Comparison of ENCODE assay signal across 11 cellular contexts in genomic region chr3:125200731-125201139, GRCh38. TPM values are rescaled to one million over a fixed set of nuclear protein-coding genes. Genes with fewer than 3 reads are reported as not detected.
DNase-seq lines count a peak whose midpoint lies in the region; ATAC-seq, FAIRE-seq and TF ChIP-seq lines count a peak whose summit lies in the region.
"Had no signal": no experiment of that assay in that cellular context is flagged by ENCODE, and none has a peak within 500 bp of the region (broad histone marks: within the 10 kb centered on the region; RNA-seq: fewer than 3 reads in every experiment).

No MANE protein-coding gene starts in this region.

- H4K20me1 ChIP-seq in neural progenitor cell (ENCODE audit: low read depth), result no peaks in the 10 kb centered on the region

- no peaks in the 10 kb centered on the region for H3F3A ChIP-seq in neural progenitor cell (ENCODE audit: low read depth)

- TF ChIP-seq POLR2A in GM12892 (IDR thresholded peaks at IDR 0.05; ENCODE audit: low read depth, low read length) (0 out of 2 replicates have a peak, but pooled peaks have one; percentile 29), uterus (IDR thresholded peaks at IDR 0.05) (no peak)

- H3K27ac Mint-ChIP-seq in IgD-negative memory B cell, result peak overlapping the region in 1 of 3 donors; percentile 51
- no peak overlapping the region for H3K27ac Mint-ChIP-seq in neural progenitor cell
- H3K27ac Mint-ChIP-seq: brain had no signal

- H3K4me1 ChIP-seq in uterus (no peaks in the 10 kb centered on the region), neural progenitor cell (no peaks in the 10 kb centered on the region)
- H3K4me1 ChIP-seq: BE2C had no signal

- no peaks in the 10 kb centered on the region for H3K36me3 Mint-ChIP-seq in IgD-negative memory B cell
- H3K36me3 Mint-ChIP-seq in neural progenitor cell, result peaks cover 4% of the 10 kb centered on the region

- no peaks in the 10 kb centered on the region for H3K27me3 ChIP-seq in uterus
- H3K27me3 ChIP-seq in neural progenitor cell, result no peaks in the 10 kb centered on the region
- H3K27me3 ChIP-seq: BE2C had no signal

- FAIRE-seq in GM12892 (lab: Jason Lieb, UNC), result peak; percentile 78

- H3K27me3 Mint-ChIP-seq in IgD-negative memory B cell (peaks cover 3% of the 10 kb centered on the region), neural progenitor cell (ENCODE audit: insufficient read depth, low read depth) (peaks cover 3% of the 10 kb centered on the region)
- H3K27me3 Mint-ChIP-seq: brain had no signal

- H3K9me3 ChIP-seq in uterus (no peaks in the 10 kb centered on the region), neural progenitor cell (ENCODE audit: low read depth) (no peaks in the 10 kb centered on the region)
- H3K9me3 ChIP-seq: BE2C had no signal

- intact Hi-C loops in uterus (cut with DNase I; ENCODE audit: low total_unique reads), result no loop called here

- no peak overlapping the region for H2AFZ ChIP-seq in neural progenitor cell (replicated peaks)

- ATAC-seq in GM19397 (IDR thresholded peaks at IDR 0.05; ENCODE audit: unreplicated experiment) (peak; percentile 69), HG02852 (IDR thresholded peaks at IDR 0.05; ENCODE audit: unreplicated experiment) (peak; percentile 89)

- H3K36me3 ChIP-seq in uterus, result no peaks in the 10 kb centered on the region
- H3K36me3 ChIP-seq in neural progenitor cell, result no peaks in the 10 kb centered on the region
- H3K36me3 ChIP-seq: BE2C had no signal

- H3K4me3 Mint-ChIP-seq in IgD-negative memory B cell, result peak overlapping the region in 3 of 4 donors; percentile 30 to 63 (median 61)
- no peak overlapping the region for H3K4me3 Mint-ChIP-seq in neural progenitor cell
- H3K4me3 Mint-ChIP-seq: brain had no signal

- H3K9me3 Mint-ChIP-seq in IgD-negative memory B cell (peaks cover 0 to 5% (median 0%) of the 10 kb centered on the region in 3 donors), neural progenitor cell (peaks cover 11% of the 10 kb centered on the region)

- no peak overlapping the region for H3K4me2 ChIP-seq in neural progenitor cell

- H3K4me1 Mint-ChIP-seq in IgD-negative memory B cell, result peaks cover 5 to 16% (median 9%) of the 10 kb centered on the region in 3 donors
- H3K4me1 Mint-ChIP-seq in neural progenitor cell, result no peaks in the 10 kb centered on the region
- H3K4me1 Mint-ChIP-seq: brain had no signal

- no peaks in the 10 kb centered on the region for H3K79me2 ChIP-seq in neural progenitor cell (ENCODE audit: low read depth)

- H3K4me3 ChIP-seq in uterus (no peak overlapping the region), neural progenitor cell (no peak overlapping the region)

- DNase-seq in GM12892 (ENCODE audit: insufficient read length), result no peak
- no peak for DNase-seq in uterus
- DNase-seq in neural progenitor cell (ENCODE audit: low spot score), result no peak
- no peak for DNase-seq in NCI-H1694 (lab: John Stamatoyannopoulos, UW)
- no peak for DNase-seq in NCI-H1105 treated with DMSO at 0.1 percent for 48 hours (lab: John Stamatoyannopoulos, UW)
- DNase-seq: BE2C, erythroblast had no signal

- no peak overlapping the region for H3K27ac ChIP-seq in uterus
- H3K27ac ChIP-seq in neural progenitor cell, result no peak overlapping the region

- H3K9ac ChIP-seq in neural progenitor cell, result no peak overlapping the region

- no peak for TF ChIP-seq CTCF in uterus (IDR thresholded peaks at IDR 0.05)
- TF ChIP-seq CTCF in neural progenitor cell (IDR thresholded peaks at IDR 0.05), result no peak

RNA-seq across cellular contexts. Expression of gene SLC12A8, which starts 11.8 kb away (rescaled TPM):
- 54.1 TPM for polyA plus RNA-seq in GM12892 (2012; ENCODE audit: missing spikeins)
- polyA plus RNA-seq in IgD-negative memory B cell, result not detected
- total RNA-seq in uterus (1 to 10 TPM in 1 of 4 donors, under 1 TPM in 2, not detected in 1; 0.26 to 4.7 (median 0.58) TPM), neural progenitor cell (ENCODE audit: low replicate concordance) (2.2 and 4.6 TPM in 2 replicates)
